In genomic region chr4:80610845-80611244, GRCh38 we compare ENCODE assay signal across 8 cellular contexts.
DNase-seq lines count a peak whose midpoint lies in the region; ATAC-seq and TF ChIP-seq lines count a peak whose summit lies in the region.

No MANE protein-coding gene starts in this region.

- H3K36me3 Mint-ChIP-seq in stimulated activated memory B cell treated with anti-CD40 and anti-IgM and Interleukin-4, amounts not matched to agents 10 μg/mL and 1 μg/mL and 100 μg/mL, for 72 hours = no peaks in the 10 kb centered on the region
- no peaks in the 10 kb centered on the region for H3K36me3 Mint-ChIP-seq in activated CD4-positive, alpha-beta T cell treated with anti-CD3 and anti-CD28 coated beads for 36 hours (ENCODE audit: low read depth)

- H3K9me2 ChIP-seq in OCI-LY7 (ENCODE audit: insufficient read depth, low read length) = no peaks in the 10 kb centered on the region

- peak overlapping the region; percentile 70 for H3K27ac Mint-ChIP-seq in stimulated activated memory B cell treated with anti-CD40 and anti-IgM and Interleukin-4, amounts not matched to agents 10 μg/mL and 1 μg/mL and 100 μg/mL, for 72 hours
- no peak overlapping the region for H3K27ac Mint-ChIP-seq in activated CD4-positive, alpha-beta T cell treated with anti-CD3 and anti-CD28 coated beads for 36 hours

- no peak for TF ChIP-seq CTCF in OCI-LY7 (conservative IDR thresholded peaks at IDR 0.05; ENCODE audit: low read length)

- H3K4me3 ChIP-seq in OCI-LY7 (ENCODE audit: low read depth, low read length, poor library complexity, severe bottlenecking) = peak overlapping the region; percentile 38

- H3K27ac ChIP-seq in OCI-LY7 (ENCODE audit: low read depth, low read length, poor library complexity, severe bottlenecking) = peak overlapping the region; percentile 99

- peaks cover 65% of the 10 kb centered on the region for H3K36me3 ChIP-seq in OCI-LY7 (ENCODE audit: insufficient read depth, low read length)

- ATAC-seq in HG02973 (IDR thresholded peaks at IDR 0.05; ENCODE audit: unreplicated experiment) = peak; percentile 70
- peak; percentile 82 for ATAC-seq in stimulated activated memory B cell treated with anti-CD40 and anti-IgM and Interleukin-4, amounts not matched to agents 10 μg/mL and 1 μg/mL and 100 μg/mL, for 72 hours
- ATAC-seq in activated CD4-positive, alpha-beta T cell treated with anti-CD3 and anti-CD28 coated beads for 36 hours = no peak

- H4K20me1 ChIP-seq in OCI-LY7 (ENCODE audit: insufficient read depth, low read length) = no peaks in the 10 kb centered on the region

- no peaks in the 10 kb centered on the region for H3K27me3 Mint-ChIP-seq in stimulated activated memory B cell treated with anti-CD40 and anti-IgM and Interleukin-4, amounts not matched to agents 10 μg/mL and 1 μg/mL and 100 μg/mL, for 72 hours
- no peaks in the 10 kb centered on the region for H3K27me3 Mint-ChIP-seq in activated CD4-positive, alpha-beta T cell treated with anti-CD3 and anti-CD28 coated beads for 36 hours

- POLR2A ChIA-PET in OCI-LY7 (lab: Charles Lee) = interaction anchor here (0.6 to 9.9 kb wide), 31 partner anchors 9 to 1288 kb away, joined by 3 to 271 read pairs (median 4); partner anchors contain the start of gene BMP3
- POLR2A ChIA-PET in activated CD4-positive, alpha-beta T cell treated with anti-CD3 and anti-CD28 coated beads for 36 hours (lab: Charles Lee) = no interaction called here

- peak overlapping the region; percentile 21 for H3K4me3 Mint-ChIP-seq in stimulated activated memory B cell treated with anti-CD40 and anti-IgM and Interleukin-4, amounts not matched to agents 10 μg/mL and 1 μg/mL and 100 μg/mL, for 72 hours
- H3K4me3 Mint-ChIP-seq in activated CD4-positive, alpha-beta T cell treated with anti-CD3 and anti-CD28 coated beads for 36 hours = no peak overlapping the region

- H3K4me1 ChIP-seq in OCI-LY7 (ENCODE audit: insufficient read depth, low read length, poor library complexity, severe bottlenecking) = peaks cover 69% of the 10 kb centered on the region

- peaks cover 49% of the 10 kb centered on the region; the same call in 1 of the 2 replicates for H3K9me3 ChIP-seq in OCI-LY7 (ENCODE audit: low read length)

- intact Hi-C loops in OCI-LY7 (cut with micrococcal nuclease; ENCODE audit: unreplicated experiment) = loop anchor here (1.0 to 5.0 kb wide), 8 partner anchors 104 to 441 kb away; no protein-coding TSS in a partner anchor
- intact Hi-C loops in activated CD4-positive, alpha-beta T cell treated with anti-CD3 and anti-CD28 coated beads for 36 hours (cut with DNase I, micrococcal nuclease) = loop anchor here (10.0 kb wide), 1 partner anchor 246 kb away; no protein-coding TSS in a partner anchor

- H3K79me2 ChIP-seq in OCI-LY7 (ENCODE audit: insufficient read depth, low read depth, low read length) = no peaks in the 10 kb centered on the region

- no TSS peak for BruUV-seq in OCI-LY7 (replicated peaks; lab: Mats Ljungman, UMichigan)

- peaks cover 4% of the 10 kb centered on the region for H3K9me3 Mint-ChIP-seq in stimulated activated memory B cell treated with anti-CD40 and anti-IgM and Interleukin-4, amounts not matched to agents 10 μg/mL and 1 μg/mL and 100 μg/mL, for 72 hours
- H3K9me3 Mint-ChIP-seq in activated CD4-positive, alpha-beta T cell treated with anti-CD3 and anti-CD28 coated beads for 36 hours (ENCODE audit: low read depth) = no peaks in the 10 kb centered on the region

- no peak overlapping the region for H2AFZ ChIP-seq in OCI-LY7 (ENCODE audit: low read length)

- CTCF ChIA-PET in OCI-LY7 (lab: Charles Lee; ENCODE audit: unreplicated experiment) = interaction anchor here (1.1 kb wide), 1 partner anchor 12 kb away, joined by 3 read pairs; no protein-coding TSS in a partner anchor
- CTCF ChIA-PET in activated CD4-positive, alpha-beta T cell treated with anti-CD3 and anti-CD28 coated beads for 36 hours (lab: Charles Lee) = interaction anchor here (1.3 kb wide), 1 partner anchor 13 kb away, joined by 4 read pairs; no protein-coding TSS in a partner anchor

- peak overlapping the region; percentile 65 for H3K4me2 ChIP-seq in OCI-LY7 (ENCODE audit: low read length)

- DNase-seq in NCI-H1105 treated with DMSO at 0.1 percent for 48 hours (lab: John Stamatoyannopoulos, UW) (peak; percentile 60), NCI-H1105 (lab: John Stamatoyannopoulos, UW) (no peak), OCI-LY7 (ENCODE audit: low spot score) (peak; percentile 99), ureter (ENCODE audit: low spot score) (no peak)
- DNase-seq in activated CD4-positive, alpha-beta T cell treated with anti-CD3 and anti-CD28 coated beads for 36 hours = no peak
- no peak for DNase-seq in activated naive CD4-positive, alpha-beta T cell (lab: John Stamatoyannopoulos, UW)

- H3K4me1 Mint-ChIP-seq in stimulated activated memory B cell treated with anti-CD40 and anti-IgM and Interleukin-4, amounts not matched to agents 10 μg/mL and 1 μg/mL and 100 μg/mL, for 72 hours = peaks cover 25% of the 10 kb centered on the region
- peaks cover 9% of the 10 kb centered on the region for H3K4me1 Mint-ChIP-seq in activated CD4-positive, alpha-beta T cell treated with anti-CD3 and anti-CD28 coated beads for 36 hours

Comparison
In these comparisons a context has a peak if more than half of its experiments do, and no peak if none do; other contexts are left out.
1. DNase-seq: peak in NCI-H1105 treated with DMSO at 0.1 percent for 48 hours (single experiment) and OCI-LY7 (single experiment); none in NCI-H1105 (single experiment), activated CD4-positive, alpha-beta T cell treated with anti-CD3 and anti-CD28 coated beads for 36 hours (single experiment), activated naive CD4-positive, alpha-beta T cell (0 of 4) and ureter (single experiment).